In the genomic region with DNA sequence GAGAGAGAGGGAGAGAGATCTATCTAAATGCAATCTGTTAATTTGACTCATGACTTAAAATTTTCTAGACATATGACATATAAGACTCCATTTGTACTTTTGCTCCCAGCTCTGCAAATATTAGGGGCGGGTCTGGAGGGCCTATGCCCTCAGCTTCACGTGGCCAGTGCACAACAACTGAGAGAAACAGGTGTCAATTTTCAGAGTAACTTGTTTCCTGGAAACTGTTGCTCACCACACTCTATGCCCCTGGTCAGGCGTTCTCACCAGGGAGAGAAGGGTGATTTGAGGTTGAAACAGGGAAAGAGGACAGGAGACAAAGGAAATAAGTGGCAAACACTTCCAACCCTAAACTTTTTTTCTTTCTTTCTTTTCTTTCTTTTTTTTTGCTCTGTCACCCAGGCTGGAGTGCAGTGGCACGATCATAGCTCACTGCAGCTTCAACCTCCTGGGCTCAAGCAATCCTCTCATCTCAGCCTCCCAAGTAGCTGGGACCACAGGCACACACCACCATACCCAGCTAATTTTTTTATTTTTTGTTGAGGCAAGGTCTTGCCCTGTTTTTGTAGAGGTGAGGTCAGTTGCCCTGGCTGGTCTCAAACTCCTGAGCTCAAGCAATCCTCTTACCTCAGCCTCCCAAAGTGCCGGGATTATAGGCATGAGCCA, we compare ENCODE assay signal across 20 cellular contexts.
DNase-seq lines count a peak whose midpoint lies in the region; ATAC-seq and TF ChIP-seq lines count a peak whose summit lies in the region.
"Had no signal": no experiment of that assay in that cellular context is flagged by ENCODE, and none has a peak within 500 bp of the region (broad histone marks: within the 10 kb centered on the region; RNA-seq: fewer than 3 reads in every experiment).

No MANE protein-coding gene starts in this region.

- TF ChIP-seq POLR2A in breast epithelium (IDR thresholded peaks at IDR 0.05) = no peak

- WGBS in hepatocyte (ENCODE audit: low lambda C conversion rate, missing lambda C conversion rate) = 65% methylated on average over 5 of the region's 5 CpGs

- H2AFZ ChIP-seq in hepatocyte = no peak overlapping the region

- no peak overlapping the region for H3K27ac Mint-ChIP-seq in activated naive CD4-positive, alpha-beta T cell treated with anti-CD3 and anti-CD28 coated beads, Interleukin-2, amount 50 U/mL, for 72 hours
- H3K27ac Mint-ChIP-seq: CD8-positive, alpha-beta T cell; mesothelial cell of epicardium had no signal

- TF ChIP-seq CTCF in hepatocyte (IDR thresholded peaks at IDR 0.05; ENCODE audit: poor library complexity) (no peak), breast epithelium (IDR thresholded peaks at IDR 0.05) (no peak)

- H3K9me2 ChIP-seq in hepatocyte (replicated peaks; ENCODE audit: insufficient read depth) = no peaks in the 10 kb centered on the region

- H3K4me1 ChIP-seq in hepatocyte (ENCODE audit: insufficient read depth) (no peaks in the 10 kb centered on the region), breast epithelium (no peaks in the 10 kb centered on the region)
- H3K4me1 ChIP-seq: heart left ventricle, SJSA1, uterus had no signal

- no peaks in the 10 kb centered on the region for H3K9me3 ChIP-seq in hepatocyte (ENCODE audit: low read depth)
- peaks cover 13 to 27% of the 10 kb centered on the region in 2 donors for H3K9me3 ChIP-seq in breast epithelium
- H3K9me3 ChIP-seq: neutrophil had no signal

- H3K79me2 ChIP-seq in hepatocyte = no peaks in the 10 kb centered on the region

- H3K4me2 ChIP-seq in hepatocyte = no peak overlapping the region

- H3K27me3 ChIP-seq in hepatocyte = no peaks in the 10 kb centered on the region
- no peaks in the 10 kb centered on the region for H3K27me3 ChIP-seq in breast epithelium
- H3K27me3 ChIP-seq: cardiac muscle cell, heart left ventricle, neutrophil, SJSA1, uterus had no signal

- H3K36me3 ChIP-seq in hepatocyte (replicated peaks; ENCODE audit: insufficient read depth, low read depth) (no peaks in the 10 kb centered on the region), breast epithelium (no peaks in the 10 kb centered on the region)
- H3K36me3 ChIP-seq: cardiac muscle cell, SJSA1, uterus had no signal

- H3K27ac ChIP-seq in hepatocyte = peak overlapping the region; percentile 75
- H3K27ac ChIP-seq in breast epithelium = no peak overlapping the region
- H3K27ac ChIP-seq: cardiac muscle cell, heart left ventricle, neutrophil, SJSA1, uterus had no signal

- H3K4me3 ChIP-seq in hepatocyte (no peak overlapping the region), breast epithelium (no peak overlapping the region)
- H3K4me3 ChIP-seq: cardiac muscle cell, heart left ventricle, SJSA1, uterus had no signal

- H3K9me3 Mint-ChIP-seq in activated naive CD4-positive, alpha-beta T cell treated with anti-CD3 and anti-CD28 coated beads, Interleukin-2, amount 50 U/mL, for 72 hours = peaks cover 10 to 33% of the 10 kb centered on the region in 2 donors

- no peak for DNase-seq in activated naive CD4-positive, alpha-beta T cell treated with anti-CD3 and anti-CD28 coated beads, Interleukin-2, amount 50 U/mL, for 72 hours (ENCODE audit: low spot score in 2 of 2)
- DNase-seq in activated naive CD4-positive, alpha-beta T cell treated with anti-CD3 and anti-CD28 coated beads, Interleukin-2, amount 50 U/mL, for 16 hours = no peak
- DNase-seq in NCI-H2107 (lab: John Stamatoyannopoulos, UW) = peak; percentile 2
- DNase-seq in hepatocyte (ENCODE audit: low spot score) = peak; percentile 71
- DNase-seq in NCI-H2081 treated with DMSO at 0.1 percent for 48 hours (lab: John Stamatoyannopoulos, UW) = no peak
- no peak for DNase-seq in breast epithelium (ENCODE audit: low spot score in 2 of 2)
- no peak for DNase-seq in RKO (ENCODE audit: low spot score)
- DNase-seq in NOMO-1 (lab: John Stamatoyannopoulos, UW; ENCODE audit: unreplicated experiment in 2 of 2) = no peak
- DNase-seq: activated CD4-positive, alpha-beta T cell treated with anti-CD3 and anti-CD28 coated beads for 4 hours; CD8-positive, alpha-beta T cell; effector CD8-positive, alpha-beta T cell; H7; heart left ventricle; NCI-H2171 treated with DMSO at 0.1 percent for 48 hours; right cardiac atrium; uterus had no signal

- H3K36me3 Mint-ChIP-seq in activated naive CD4-positive, alpha-beta T cell treated with anti-CD3 and anti-CD28 coated beads, Interleukin-2, amount 50 U/mL, for 72 hours = peaks cover 44 to 49% of the 10 kb centered on the region in 2 donors

- ATAC-seq in activated naive CD4-positive, alpha-beta T cell treated with anti-CD3 and anti-CD28 coated beads, Interleukin-2, amount 50 U/mL, for 72 hours = peak; percentile 47 to 62
- ATAC-seq: CD8-positive, alpha-beta T cell; heart left ventricle; right cardiac atrium had no signal

- no peaks in the 10 kb centered on the region for H4K20me1 ChIP-seq in hepatocyte (ENCODE audit: insufficient read depth, poor library complexity, severe bottlenecking)

- intact Hi-C loops in breast epithelium (cut with DNase I; ENCODE audit: low total_unique reads) = no loop called here

Comparison
In these comparisons a context has a peak if more than half of its experiments do, and no peak if none do; other contexts are left out.
1. DNase-seq: peak in NCI-H2107 (single experiment) and hepatocyte (single experiment); none in activated naive CD4-positive, alpha-beta T cell treated with anti-CD3 and anti-CD28 coated beads, Interleukin-2, amount 50 U/mL, for 72 hours (0 of 2), activated naive CD4-positive, alpha-beta T cell treated with anti-CD3 and anti-CD28 coated beads, Interleukin-2, amount 50 U/mL, for 16 hours (single experiment), NCI-H2081 treated with DMSO at 0.1 percent for 48 hours (single experiment), breast epithelium (0 of 2), RKO (single experiment) and NOMO-1 (0 of 2).